Comparison of ENCODE assay signal across 8 cellular contexts in genomic region chr7:151626422-151627115, GRCh38.
A peak's percentile ranks its signal among the peaks of the same experiment; 100 is the strongest.
DNase-seq lines count a peak whose midpoint lies in the region; ATAC-seq, FAIRE-seq and TF ChIP-seq lines count a peak whose summit lies in the region.

No MANE protein-coding gene starts in this region.

- FAIRE-seq in A549 (lab: Jason Lieb, UNC): no peak

- WGBS in A549 (ENCODE audit: missing lambda C conversion rate): 69% methylated on average over 11 of the region's 11 CpGs

- POLR2A ChIA-PET in A549 (lab: Yijun Ruan, JAX): interaction anchor here (1.3 kb wide), 1 partner anchor 119 kb away, joined by 3 read pairs; no protein-coding TSS in a partner anchor

- no peak for TF ChIP-seq EP300 in A549 (IDR thresholded peaks at IDR 0.05)

- DNase-seq in A549 (ENCODE audit: low read depth in 1 of 2, low spot score in 1 of 2) (peak; percentile 71 to 76), GM10266 (ENCODE audit: extremely low spot score) (no peak), Peyer's patch (peak in 2 of 3 donors; percentile 20 to 78), choroid plexus epithelial cell (ENCODE audit: low read depth) (peak; percentile 40), myocyte (ENCODE audit: low read depth) (peak; percentile 74)

- peak; percentile 75 for TF ChIP-seq CTCF in A549 (IDR thresholded peaks at IDR 0.05)
- peak; percentile 34 for TF ChIP-seq CTCF in GM10266 (IDR thresholded peaks at IDR 0.05; ENCODE audit: control insufficient read depth, insufficient read depth, low read depth, missing control alignments)
- TF ChIP-seq CTCF in Peyer's patch (IDR thresholded peaks at IDR 0.05): peak in 4 of 6 experiments; percentile 37 to 73 (median 70)
- peak; percentile 49 for TF ChIP-seq CTCF in choroid plexus epithelial cell (conservative IDR thresholded peaks at IDR 0.05; ENCODE audit: low read depth, low read length)

- no peaks in the 10 kb centered on the region for H3K27me3 ChIP-seq in Peyer's patch

- CTCF ChIA-PET in A549 (lab: Yijun Ruan, JAX): interaction anchor here (0.6 to 14.2 kb wide), 35 partner anchors 8 to 306 kb away, joined by 3 to 173 read pairs (median 4); no protein-coding TSS in a partner anchor

- ATAC-seq in A549 (peak; percentile 80 to 91; a peak in 5 of 6 replicates), HG02678 (IDR thresholded peaks at IDR 0.05; ENCODE audit: unreplicated experiment) (no peak), HG02870 (IDR thresholded peaks at IDR 0.05; ENCODE audit: unreplicated experiment) (no peak), GM21367 (IDR thresholded peaks at IDR 0.05; ENCODE audit: unreplicated experiment) (no peak)

- H3K4me1 ChIP-seq in A549: peaks cover 29% of the 10 kb centered on the region
- peaks cover 0 to 35% (median 0%) of the 10 kb centered on the region in 4 donors for H3K4me1 ChIP-seq in Peyer's patch

- H3K4me3 ChIP-seq in A549 (no peak overlapping the region), Peyer's patch (no peak overlapping the region), choroid plexus epithelial cell (ENCODE audit: low read depth, low read length) (no peak overlapping the region)

- TF ChIP-seq RAD21 in A549 (conservative IDR thresholded peaks at IDR 0.05 in 1 of 2, IDR thresholded peaks at IDR 0.05 in 1 of 2): peak; percentile 77 to 84

- no peak for TF ChIP-seq POLR2A in A549 (IDR thresholded peaks at IDR 0.05; ENCODE audit: low read length)
- TF ChIP-seq POLR2A in Peyer's patch (IDR thresholded peaks at IDR 0.05): no peak

- H3K36me3 ChIP-seq in Peyer's patch: peaks cover 0 to 2% (median 0%) of the 10 kb centered on the region in 3 donors

- H3K27ac ChIP-seq in A549: peak overlapping the region in 1 of 2 experiments; percentile 29; a peak in 2 of 6 replicates
- H3K27ac ChIP-seq in Peyer's patch: peak overlapping the region in 2 of 4 donors; percentile 9 to 71

- H3K9me3 ChIP-seq in A549 (no peaks in the 10 kb centered on the region), Peyer's patch (no peaks in the 10 kb centered on the region)

- H3K4me2 ChIP-seq in A549: no peak overlapping the region

TF ChIP-seq in A549, 52 proteins besides CTCF, POLR2A, EP300 and RAD21:
- TF ChIP-seq FOSL2 (IDR thresholded peaks at IDR 0.05): no peak
- TF ChIP-seq FOSL2 (CRISPR knock-in tag; IDR thresholded peaks at IDR 0.05): no peak
- peak; percentile 82 for TF ChIP-seq SMC3 (IDR thresholded peaks at IDR 0.05)

Comparison
In these comparisons a context has a peak if more than half of its experiments do, and no peak if none do; other contexts are left out.
1. ATAC-seq: peak in A549 (2 of 2); none in HG02678 (single experiment), HG02870 (single experiment) and GM21367 (single experiment).
2. Peak in every context shown above with its lines, with median percentiles within 50 percentile points of each other: CTCF ChIP-seq.